Comparison of ENCODE assay signal across 19 cellular contexts in the genomic region with DNA sequence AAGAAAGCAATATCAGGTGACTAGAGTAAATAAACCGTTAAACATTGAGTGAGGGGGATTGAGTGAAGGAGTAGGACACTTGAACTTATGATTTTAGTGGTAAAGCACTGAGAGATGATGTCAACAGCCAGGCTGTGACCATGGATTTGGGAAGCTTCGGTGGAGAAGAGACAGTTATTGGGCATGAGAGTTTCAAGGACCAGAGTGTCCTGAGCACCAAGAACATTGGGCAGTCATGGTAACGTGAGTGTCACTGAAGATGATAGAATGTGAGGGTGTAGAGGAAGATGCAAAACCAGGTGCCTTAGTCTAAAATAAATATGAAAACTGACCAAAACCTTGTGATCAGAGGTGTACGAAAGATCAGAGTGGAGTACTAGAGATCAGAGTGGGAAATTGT.
DNase-seq lines count a peak whose midpoint lies in the region; ATAC-seq and TF ChIP-seq lines count a peak whose summit lies in the region.
"Had no signal": no experiment of that assay in that cellular context is flagged by ENCODE, and none has a peak within 500 bp of the region (broad histone marks: within the 10 kb centered on the region; RNA-seq: fewer than 3 reads in every experiment).

No MANE protein-coding gene starts in this region.

- DNase-seq in NCI-H2171 treated with DMSO at 0.1 percent for 48 hours (lab: John Stamatoyannopoulos, UW) (peak; percentile 47), NCI-H2171 (lab: John Stamatoyannopoulos, UW) (no peak), NCI-H2029 (lab: John Stamatoyannopoulos, UW) (peak; percentile 33), NCI-H69 (lab: John Stamatoyannopoulos, UW) (peak; percentile 79), left ventricle myocardium superior (no peak), left ventricle myocardium inferior (no peak)
- DNase-seq in stimulated activated CD4-positive, alpha-beta T cell treated with anti-CD3 and anti-CD28 coated beads, Interleukin-1b, Interleukin-23, amount 100 ng/mL, for 48 hours, result no peak
- DNase-seq: CD8-positive, alpha-beta memory T cell; EL; GOT3; KBM-7; NCI-H2107; NCI-H524 treated with DMSO at 0.1 percent for 48 hours; PC-3; T-helper 2 cell had no signal

- H3K27me3 ChIP-seq in left ventricle myocardium inferior (ENCODE audit: low read depth), result peaks cover 4% of the 10 kb centered on the region
- H3K27me3 ChIP-seq: BLaER1 treated with 17β-estradiol and CSF1 and Interleukin-3, amounts not matched to agents 10 nM and 100 nM; SJSA1 had no signal

- no peak overlapping the region for H3K4me3 Mint-ChIP-seq in activated T-helper 17 cell treated with anti-CD3 and anti-CD28 coated beads, Interleukin-2, amount 50 U/mL, for 72 hours
- H3K4me3 Mint-ChIP-seq: CD8-positive, alpha-beta memory T cell had no signal

- no peak for ATAC-seq in left ventricle myocardium superior
- no peak for ATAC-seq in activated T-helper 17 cell treated with anti-CD3 and anti-CD28 coated beads, Interleukin-2, amount 50 U/mL, for 72 hours (replicated peaks)
- ATAC-seq: PC-3 had no signal

- H3K27me3 Mint-ChIP-seq in activated T-helper 17 cell treated with anti-CD3 and anti-CD28 coated beads, Interleukin-2, amount 50 U/mL, for 72 hours, result no peaks in the 10 kb centered on the region
- H3K27me3 Mint-ChIP-seq: CD8-positive, alpha-beta memory T cell had no signal

- H3K4me1 Mint-ChIP-seq in activated T-helper 17 cell treated with anti-CD3 and anti-CD28 coated beads, Interleukin-2, amount 50 U/mL, for 72 hours, result no peaks in the 10 kb centered on the region
- H3K4me1 Mint-ChIP-seq: CD8-positive, alpha-beta memory T cell had no signal

- no peak overlapping the region for H3K27ac ChIP-seq in left ventricle myocardium inferior (replicated peaks)
- H3K27ac ChIP-seq: BLaER1 treated with 17β-estradiol and CSF1 and Interleukin-3, amounts not matched to agents 10 nM and 100 nM; RWPE1; SJSA1 had no signal

- H3K36me3 Mint-ChIP-seq in activated T-helper 17 cell treated with anti-CD3 and anti-CD28 coated beads, Interleukin-2, amount 50 U/mL, for 72 hours (ENCODE audit: low read depth), result no peaks in the 10 kb centered on the region
- H3K36me3 Mint-ChIP-seq: CD8-positive, alpha-beta memory T cell had no signal

- intact Hi-C loops in left ventricle myocardium superior (cut with micrococcal nuclease), result no loop called here
- intact Hi-C loops in left ventricle myocardium inferior (cut with micrococcal nuclease), result no loop called here

- H3K4me1 ChIP-seq in left ventricle myocardium inferior, result no peaks in the 10 kb centered on the region
- H3K4me1 ChIP-seq: SJSA1 had no signal

- H3K9me3 Mint-ChIP-seq in activated T-helper 17 cell treated with anti-CD3 and anti-CD28 coated beads, Interleukin-2, amount 50 U/mL, for 72 hours, result peaks cover 18% of the 10 kb centered on the region

- TF ChIP-seq CTCF in left ventricle myocardium inferior (IDR thresholded peaks at IDR 0.05; ENCODE audit: borderline replicate concordance), result no peak

- H3K4me3 ChIP-seq in left ventricle myocardium inferior, result no peak overlapping the region
- H3K4me3 ChIP-seq: BLaER1 treated with 17β-estradiol and CSF1 and Interleukin-3, amounts not matched to agents 10 nM and 100 nM; SJSA1 had no signal

- peaks cover 4% of the 10 kb centered on the region for H3K9me3 ChIP-seq in left ventricle myocardium inferior (replicated peaks)
- H3K9me3 ChIP-seq: SJSA1 had no signal

- no peaks in the 10 kb centered on the region for H3K36me3 ChIP-seq in left ventricle myocardium inferior
- H3K36me3 ChIP-seq: BLaER1 treated with 17β-estradiol and CSF1 and Interleukin-3, amounts not matched to agents 10 nM and 100 nM; SJSA1 had no signal

- H3K27ac Mint-ChIP-seq in activated T-helper 17 cell treated with anti-CD3 and anti-CD28 coated beads, Interleukin-2, amount 50 U/mL, for 72 hours, result no peak overlapping the region
- H3K27ac Mint-ChIP-seq: CD8-positive, alpha-beta memory T cell had no signal

Comparison
In these comparisons a context has a peak if more than half of its experiments do, and no peak if none do; other contexts are left out.
1. DNase-seq: peak in NCI-H2171 treated with DMSO at 0.1 percent for 48 hours (single experiment), NCI-H2029 (single experiment) and NCI-H69 (single experiment); none in NCI-H2171 (single experiment), left ventricle myocardium superior (single experiment), left ventricle myocardium inferior (single experiment) and stimulated activated CD4-positive, alpha-beta T cell treated with anti-CD3 and anti-CD28 coated beads, Interleukin-1b, Interleukin-23, amount 100 ng/mL, for 48 hours (single experiment).